ENCODE assay signal across 13 cellular contexts in genomic region chr11:280762-281485, GRCh38. TPM values are rescaled to one million over a fixed set of nuclear protein-coding genes. Genes with fewer than 3 reads are reported as not detected.
A peak's percentile ranks its signal among the peaks of the same experiment; 100 is the strongest.
DNase-seq lines count a peak whose midpoint lies in the region; ATAC-seq, FAIRE-seq and TF ChIP-seq lines count a peak whose summit lies in the region.
"Had no signal": no experiment of that assay in that cellular context is flagged by ENCODE, and none has a peak within 500 bp of the region (broad histone marks: within the 10 kb centered on the region; RNA-seq: fewer than 3 reads in every experiment).

No MANE protein-coding gene starts in this region.

- CTCF ChIA-PET in CD8-positive, alpha-beta memory T cell (lab: Charles Lee): interaction anchor here (0.9 to 7.0 kb wide), 21 partner anchors 7 to 169 kb away, joined by 3 to 58 read pairs (median 4); partner anchors contain the start of genes BET1L, PSMD13, PTDSS2 and RIC8A

- H3K27ac Mint-ChIP-seq in CD8-positive, alpha-beta memory T cell: peak overlapping the region; percentile 57 to 97 (median 79)
- H3K27ac Mint-ChIP-seq in central memory CD8-positive, alpha-beta T cell (ENCODE audit: low read depth): peak overlapping the region; percentile 8

- no peak for FAIRE-seq in pancreas (lab: Jason Lieb, UNC)

- H3K36me3 Mint-ChIP-seq in CD8-positive, alpha-beta memory T cell: peaks cover 6 to 35% (median 12%) of the 10 kb centered on the region in 3 donors
- H3K36me3 Mint-ChIP-seq in central memory CD8-positive, alpha-beta T cell (ENCODE audit: insufficient read depth): peaks cover 15% of the 10 kb centered on the region

- H3K27me3 ChIP-seq in CD8-positive, alpha-beta memory T cell (ENCODE audit: insufficient read depth, low read length, poor library complexity, severe bottlenecking): no peaks in the 10 kb centered on the region
- H3K27me3 ChIP-seq in RWPE2 (ENCODE audit: insufficient read depth, poor library complexity, severe bottlenecking) (peaks cover 62% of the 10 kb centered on the region), pancreas (peaks cover 0 to 32% (median 14%) of the 10 kb centered on the region in 4 donors)

- peaks cover 42 to 67% (median 54%) of the 10 kb centered on the region in 3 donors for H3K4me1 Mint-ChIP-seq in CD8-positive, alpha-beta memory T cell
- peaks cover 45% of the 10 kb centered on the region for H3K4me1 Mint-ChIP-seq in central memory CD8-positive, alpha-beta T cell

- POLR2A ChIA-PET in CD8-positive, alpha-beta memory T cell (lab: Charles Lee): interaction anchor here (0.8 to 4.6 kb wide), 10 partner anchors 8 to 539 kb away, joined by 3 to 71 read pairs (median 6); partner anchors contain the start of genes BET1L, PGGHG, PSMD13 and RIC8A

- TF ChIP-seq CTCF in RWPE2 (IDR thresholded peaks at IDR 0.05; ENCODE audit: poor library complexity, severe bottlenecking): no peak
- no peak for TF ChIP-seq CTCF in pancreas (IDR thresholded peaks at IDR 0.05)

- no peaks in the 10 kb centered on the region for H3K27me3 Mint-ChIP-seq in CD8-positive, alpha-beta memory T cell
- H3K27me3 Mint-ChIP-seq in central memory CD8-positive, alpha-beta T cell: peaks cover 8% of the 10 kb centered on the region

- H3K27ac ChIP-seq in CD8-positive, alpha-beta memory T cell (ENCODE audit: low read depth, low read length): no peak overlapping the region
- H3K27ac ChIP-seq in RWPE2 (ENCODE audit: poor library complexity, severe bottlenecking) (no peak overlapping the region), pancreas (no peak overlapping the region)

- intact Hi-C loops in pancreas (cut with DNase I): no loop called here

- peak in 3 of 5 donors; percentile 43 to 67 (median 59) for DNase-seq in CD8-positive, alpha-beta memory T cell
- DNase-seq in RWPE2 (ENCODE audit: low spot score): peak; percentile 57
- no peak for DNase-seq in central memory CD8-positive, alpha-beta T cell (ENCODE audit: low spot score in 2 of 2)
- peak in 3 of 6 donors; percentile 9 to 79 (median 23) for DNase-seq in pancreas
- DNase-seq in NCI-H2227 (lab: John Stamatoyannopoulos, UW; ENCODE audit: unreplicated experiment): no peak
- no peak for DNase-seq in T-helper 9 cell
- DNase-seq: NCI-H1092 treated with DMSO at 0.1 percent for 48 hours, SW 1271 had no signal

- ATAC-seq in RWPE2 (ENCODE audit: low read depth): peak; percentile 14; the same call in 1 of the 3 replicates
- ATAC-seq in central memory CD8-positive, alpha-beta T cell (replicated peaks; ENCODE audit: extremely low read depth, poor library complexity, severe bottlenecking): peak; percentile 57
- peak in 3 of 4 donors; percentile 2 to 6 (median 4) for ATAC-seq in pancreas
- ATAC-seq in GM18520 (IDR thresholded peaks at IDR 0.05; ENCODE audit: unreplicated experiment): no peak
- ATAC-seq in HG03342 (IDR thresholded peaks at IDR 0.05; ENCODE audit: unreplicated experiment): no peak

- H3K9me3 ChIP-seq in CD8-positive, alpha-beta memory T cell (ENCODE audit: low read length): no peaks in the 10 kb centered on the region
- H3K9me3 ChIP-seq in RWPE2 (ENCODE audit: severe bottlenecking): peaks cover 9% of the 10 kb centered on the region
- no peaks in the 10 kb centered on the region for H3K9me3 ChIP-seq in pancreas

- H3K4me3 Mint-ChIP-seq in CD8-positive, alpha-beta memory T cell: peak overlapping the region; percentile 83 to 93 (median 91)
- H3K4me3 Mint-ChIP-seq in central memory CD8-positive, alpha-beta T cell: peak overlapping the region; percentile 82
- H3K4me3 Mint-ChIP-seq: neural crest cell had no signal

- no peaks in the 10 kb centered on the region for H3K36me3 ChIP-seq in CD8-positive, alpha-beta memory T cell (ENCODE audit: insufficient read depth, low read length)
- no peaks in the 10 kb centered on the region for H3K36me3 ChIP-seq in RWPE2 (ENCODE audit: low read depth)
- H3K36me3 ChIP-seq in pancreas: no peaks in the 10 kb centered on the region

- peaks cover 48% of the 10 kb centered on the region for H3K4me1 ChIP-seq in CD8-positive, alpha-beta memory T cell (ENCODE audit: insufficient read depth, low read length)
- no peaks in the 10 kb centered on the region for H3K4me1 ChIP-seq in RWPE2 (ENCODE audit: insufficient read depth, poor library complexity, severe bottlenecking)
- peaks cover 0 to 20% (median 0%) of the 10 kb centered on the region in 3 donors for H3K4me1 ChIP-seq in pancreas

- H3K4me3 ChIP-seq in CD8-positive, alpha-beta memory T cell (ENCODE audit: low read length): peak overlapping the region; percentile 70
- H3K4me3 ChIP-seq in RWPE2 (ENCODE audit: severe bottlenecking): no peak overlapping the region
- peak overlapping the region in 1 of 4 donors; percentile 41 for H3K4me3 ChIP-seq in pancreas

- H3K9me3 Mint-ChIP-seq in CD8-positive, alpha-beta memory T cell: peaks cover 0 to 4% (median 2%) of the 10 kb centered on the region in 5 donors
- H3K9me3 Mint-ChIP-seq in central memory CD8-positive, alpha-beta T cell: no peaks in the 10 kb centered on the region

- 11 to 12% methylated on average over 61 to 71 of the region's 71 CpGs for WGBS in pancreas, 2 donors

RNA-seq across cellular contexts. Expression of gene NLRP6, which starts 2.7 kb away (rescaled TPM):
- total RNA-seq in CD8-positive, alpha-beta memory T cell: 1 to 10 TPM; 3.5 to 3.6 TPM
- 11.7 TPM for polyA plus RNA-seq in CD8-positive, alpha-beta memory T cell
- under 1 TPM in 4 of 6 donors, not detected in 2; 0.19 to 0.23 (median 0.20) TPM for total RNA-seq in pancreas
- polyA plus RNA-seq in pancreas: under 1 TPM; 0.05 to 0.08 TPM
- total RNA-seq: fibroblast of villous mesenchyme, neural crest cell had no signal

RNA-seq across cellular contexts. Expression of gene PGGHG, which starts 8.0 kb away (rescaled TPM):
- total RNA-seq in CD8-positive, alpha-beta memory T cell: 10 to 100 TPM; 81.0 to 81.2 TPM
- polyA plus RNA-seq in CD8-positive, alpha-beta memory T cell: 9.8 TPM
- total RNA-seq in pancreas: 100 to 1,000 TPM in 4 of 6 donors, 10 to 100 TPM in 1, 1 to 10 TPM in 1; 8.9 to 534 (median 198) TPM
- 1,000 to 10,000 TPM; 1,516 to 4,700 TPM for polyA plus RNA-seq in pancreas

RNA-seq across cellular contexts. Expression of gene IFITM5, which starts 18.4 kb away (rescaled TPM):
- total RNA-seq in CD8-positive, alpha-beta memory T cell: not detected
- polyA plus RNA-seq in CD8-positive, alpha-beta memory T cell: not detected
- not detected for total RNA-seq in pancreas
- 1 to 10 TPM in 1 of 2 donors, under 1 TPM in 1; 0.56 to 1.2 TPM for polyA plus RNA-seq in pancreas
- total RNA-seq: aorta, fibroblast of villous mesenchyme, neural crest cell had no signal
- polyA plus RNA-seq: aorta had no signal

RNA-seq across cellular contexts. Expression of gene IFITM2, which starts 26.7 kb away (rescaled TPM):
- total RNA-seq in CD8-positive, alpha-beta memory T cell: 100 to 1,000 TPM; 132 to 142 TPM
- polyA plus RNA-seq in CD8-positive, alpha-beta memory T cell: 3,074 TPM
- total RNA-seq in pancreas: 100 to 1,000 TPM in 2 of 6 donors, 10 to 100 TPM in 4; 32.1 to 120 (median 63.6) TPM
- 100 to 1,000 TPM; 169 to 182 TPM for polyA plus RNA-seq in pancreas

RNA-seq across cellular contexts. Expression of gene IFITM1, which starts 32.9 kb away (rescaled TPM):
- 10 to 100 TPM; 70.7 to 75.9 TPM for total RNA-seq in CD8-positive, alpha-beta memory T cell
- polyA plus RNA-seq in CD8-positive, alpha-beta memory T cell: 2,153 TPM
- total RNA-seq in pancreas: 10 to 100 TPM in 5 of 6 donors, 1 to 10 TPM in 1; 10.0 to 45.2 (median 18.9) TPM
- 10 to 100 TPM; 40.7 to 54.5 TPM for polyA plus RNA-seq in pancreas

Comparison
In these comparisons a context has a peak if more than half of its experiments do, and no peak if none do; other contexts are left out.
1. DNase-seq: peak in CD8-positive, alpha-beta memory T cell (3 of 5) and RWPE2 (single experiment); none in central memory CD8-positive, alpha-beta T cell (0 of 2), NCI-H2227 (single experiment) and T-helper 9 cell (single experiment).
2. ATAC-seq: peak in RWPE2 (single experiment), central memory CD8-positive, alpha-beta T cell (single experiment) and pancreas (3 of 4); none in GM18520 (single experiment) and HG03342 (single experiment).